In the genomic region with DNA sequence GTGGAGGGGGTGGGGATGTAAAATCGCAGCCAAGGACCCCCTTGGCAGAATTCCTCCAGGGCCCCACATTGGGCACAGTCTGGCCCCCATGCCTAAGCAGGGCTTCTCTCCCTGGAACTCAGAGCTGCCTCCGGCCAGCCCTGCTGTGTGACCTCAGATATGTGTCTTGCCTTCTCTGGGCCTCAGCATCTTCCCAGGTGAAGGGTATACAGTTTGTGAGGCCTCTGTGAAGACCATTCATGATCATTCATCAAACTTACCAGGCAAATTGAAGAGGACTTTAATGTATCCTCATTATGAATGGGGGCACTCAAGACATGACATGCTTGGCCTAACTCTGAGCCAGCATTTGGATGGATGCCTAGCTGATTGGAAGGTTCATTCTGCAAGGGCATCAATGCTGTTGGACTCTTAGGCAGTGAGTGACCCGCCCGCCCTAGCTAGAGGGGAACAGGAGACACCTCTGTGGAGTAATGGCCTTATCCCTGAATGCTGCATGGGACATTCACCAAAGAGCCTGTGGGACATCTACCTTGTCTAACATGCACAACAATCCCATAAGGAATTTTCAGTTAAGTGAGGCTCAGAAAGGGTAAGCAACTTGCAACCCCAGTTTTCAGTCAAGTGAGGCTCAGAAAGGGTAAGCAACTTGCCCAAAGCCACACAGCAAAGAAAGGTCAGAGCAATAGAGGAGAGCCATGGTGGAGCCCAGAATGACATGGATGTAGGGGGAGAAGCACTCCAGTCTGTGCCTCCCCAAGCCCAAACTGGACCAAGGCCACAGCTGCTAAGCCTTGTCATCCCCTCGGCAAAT, we compare ENCODE assay signal across 18 cellular contexts. TPM values are rescaled to one million over a fixed set of nuclear protein-coding genes. Genes with fewer than 3 reads are reported as not detected.
DNase-seq lines count a peak whose midpoint lies in the region; ATAC-seq and TF ChIP-seq lines count a peak whose summit lies in the region.
"Had no signal": no experiment of that assay in that cellular context is flagged by ENCODE, and none has a peak within 500 bp of the region (broad histone marks: within the 10 kb centered on the region; RNA-seq: fewer than 3 reads in every experiment).

No MANE protein-coding gene starts in this region.

- DNase-seq in GM23248 (no peak), breast epithelium (ENCODE audit: low spot score in 2 of 2) (no peak), right cardiac atrium (peak in 1 of 3 donors; percentile 57), stomach (no peak), medulla oblongata (ENCODE audit: extremely low spot score) (no peak), Caco-2 (no peak), HPDE6-E6E7 (ENCODE audit: extremely low spot score) (no peak)
- DNase-seq: activated CD4-positive, alpha-beta T cell treated with anti-CD3 and anti-CD28 coated beads for 36 hours; activated CD8-positive, alpha-beta memory T cell treated with anti-CD3 and anti-CD28 coated beads, Interleukin-2, amount 50 U/mL, for 48 hours; activated naive CD4-positive, alpha-beta T cell treated with Interleukin-2 at 50 U/mL for 16 hours; NCI-H446 treated with DMSO at 0.1 percent for 48 hours; SIG-M5 had no signal

- peak overlapping the region; percentile 18; the same call in 1 of the 2 replicates for H3K4me3 ChIP-seq in GM23248
- H3K4me3 ChIP-seq in breast epithelium, result peak overlapping the region; percentile 5 to 58 (median 36)
- H3K4me3 ChIP-seq in right cardiac atrium (ENCODE audit: low read length), result peak overlapping the region; percentile 1
- H3K4me3 ChIP-seq in stomach, result no peak overlapping the region
- H3K4me3 ChIP-seq in Caco-2 (ENCODE audit: low read depth, low read length), result no peak overlapping the region
- H3K4me3 ChIP-seq: hepatocyte had no signal

- H3K27me3 ChIP-seq in GM23248 (replicated peaks; ENCODE audit: insufficient read depth), result no peaks in the 10 kb centered on the region
- H3K27me3 ChIP-seq in breast epithelium, result peaks cover 0 to 3% of the 10 kb centered on the region in 2 donors
- H3K27me3 ChIP-seq in right cardiac atrium (ENCODE audit: control insufficient read depth, insufficient read depth), result no peaks in the 10 kb centered on the region
- no peaks in the 10 kb centered on the region for H3K27me3 ChIP-seq in stomach
- peaks cover 2% of the 10 kb centered on the region; the same call in 1 of the 2 replicates for H3K27me3 ChIP-seq in Caco-2 (replicated peaks; ENCODE audit: control insufficient read depth, insufficient read depth, low read length)
- H3K27me3 ChIP-seq: hepatocyte had no signal

- H3K4me3 Mint-ChIP-seq in Caco-2 (ENCODE audit: unreplicated experiment), result no peak overlapping the region
- H3K4me3 Mint-ChIP-seq: activated CD4-positive, alpha-beta T cell treated with anti-CD3 and anti-CD28 coated beads for 36 hours; stimulated activated memory B cell treated with anti-CD40 and anti-IgM and Interleukin-4, amounts not matched to agents 10 μg/mL and 1 μg/mL and 100 μg/mL, for 72 hours; T-helper 2 cell treated with Interferon-gamma antibody and Interleukin-4, amounts not matched to agents 5 μg/mL and 100 μg/mL, for 36 hours had no signal

- no peak overlapping the region for H3K27ac Mint-ChIP-seq in Caco-2 (ENCODE audit: unreplicated experiment)
- H3K27ac Mint-ChIP-seq: activated CD4-positive, alpha-beta T cell treated with anti-CD3 and anti-CD28 coated beads for 36 hours; stimulated activated memory B cell treated with anti-CD40 and anti-IgM and Interleukin-4, amounts not matched to agents 10 μg/mL and 1 μg/mL and 100 μg/mL, for 72 hours; T-helper 2 cell treated with Interferon-gamma antibody and Interleukin-4, amounts not matched to agents 5 μg/mL and 100 μg/mL, for 36 hours had no signal

- BruUV-seq in Caco-2 (replicated peaks; lab: Mats Ljungman, UMichigan), result no TSS peak

- CTCF ChIA-PET in Caco-2 (lab: Charles Lee), result interaction anchor here (1.2 kb wide), 1 partner anchor 106 kb away, joined by 3 read pairs; no protein-coding TSS in a partner anchor

- TF ChIP-seq CTCF in breast epithelium (IDR thresholded peaks at IDR 0.05) (no peak), stomach (IDR thresholded peaks at IDR 0.05) (no peak), Caco-2 (IDR thresholded peaks at IDR 0.05; ENCODE audit: insufficient read depth in 1 of 2, low read depth in 1 of 2, low read length in 1 of 2, severe bottlenecking in 1 of 2, unreplicated experiment in 1 of 2) (no peak)

- no peaks in the 10 kb centered on the region for H3K36me3 ChIP-seq in GM23248 (ENCODE audit: low read depth)
- H3K36me3 ChIP-seq in breast epithelium, result no peaks in the 10 kb centered on the region
- no peaks in the 10 kb centered on the region for H3K36me3 ChIP-seq in stomach
- no peaks in the 10 kb centered on the region for H3K36me3 ChIP-seq in Caco-2 (ENCODE audit: control insufficient read depth, insufficient read depth, low read length)

- TF ChIP-seq EP300 in stomach (IDR thresholded peaks at IDR 0.05), result no peak

- H4K20me1 ChIP-seq in GM23248 (ENCODE audit: insufficient read depth), result no peaks in the 10 kb centered on the region

- peak overlapping the region; percentile 38 for H3K27ac ChIP-seq in GM23248
- peak overlapping the region; percentile 49 to 77 for H3K27ac ChIP-seq in breast epithelium
- peak overlapping the region; percentile 73 for H3K27ac ChIP-seq in right cardiac atrium (ENCODE audit: low read length)
- peak overlapping the region in 4 of 5 donors; percentile 40 to 77 (median 72) for H3K27ac ChIP-seq in stomach
- H3K27ac ChIP-seq: hepatocyte had no signal

- 62 to 63% methylated on average over 5 of the region's 5 CpGs for WGBS in GM23248 (ENCODE audit: low coverage in 1 of 2, low lambda C conversion rate in 2 of 2, missing lambda C conversion rate in 2 of 2), 2 experiments
- 74% methylated on average over 5 of the region's 5 CpGs for WGBS in right cardiac atrium
- 63 to 80% (median 76%) methylated on average over 5 of the region's 5 CpGs for WGBS in stomach, 5 donors

- POLR2A ChIA-PET in Caco-2 (lab: Charles Lee), result no interaction called here

- no peak for ATAC-seq in right cardiac atrium
- ATAC-seq in GM19397 (IDR thresholded peaks at IDR 0.05; ENCODE audit: unreplicated experiment), result no peak
- ATAC-seq: activated CD4-positive, alpha-beta T cell treated with anti-CD3 and anti-CD28 coated beads for 36 hours; stimulated activated memory B cell treated with anti-CD40 and anti-IgM and Interleukin-4, amounts not matched to agents 10 μg/mL and 1 μg/mL and 100 μg/mL, for 72 hours had no signal

- no peaks in the 10 kb centered on the region for H3K4me1 Mint-ChIP-seq in Caco-2 (ENCODE audit: low read depth, unreplicated experiment)
- H3K4me1 Mint-ChIP-seq: activated CD4-positive, alpha-beta T cell treated with anti-CD3 and anti-CD28 coated beads for 36 hours; stimulated activated memory B cell treated with anti-CD40 and anti-IgM and Interleukin-4, amounts not matched to agents 10 μg/mL and 1 μg/mL and 100 μg/mL, for 72 hours had no signal

- H3K9ac ChIP-seq in GM23248, result peak overlapping the region; percentile 48

- TF ChIP-seq POLR2A in breast epithelium (IDR thresholded peaks at IDR 0.05), result no peak
- TF ChIP-seq POLR2A in stomach (IDR thresholded peaks at IDR 0.05), result no peak

- peak overlapping the region; percentile 74 for H3K4me2 ChIP-seq in GM23248 (ENCODE audit: unreplicated experiment)
- H3K4me2 ChIP-seq: hepatocyte had no signal

- intact Hi-C loops in breast epithelium (cut with DNase I; ENCODE audit: low total_unique reads), result no loop called here
- intact Hi-C loops in right cardiac atrium (cut with DNase I), result no loop called here
- intact Hi-C loops in stomach (cut with DNase I; ENCODE audit: low total_unique reads), result no loop called here
- intact Hi-C loops in Caco-2 (cut with micrococcal nuclease; ENCODE audit: unreplicated experiment), result no loop called here

- no peaks in the 10 kb centered on the region for H3K9me3 ChIP-seq in GM23248 (ENCODE audit: low read depth)
- H3K9me3 ChIP-seq in breast epithelium, result no peaks in the 10 kb centered on the region
- no peaks in the 10 kb centered on the region for H3K9me3 ChIP-seq in right cardiac atrium (ENCODE audit: control insufficient read depth, low read length)
- H3K9me3 ChIP-seq in stomach, result no peaks in the 10 kb centered on the region
- no peaks in the 10 kb centered on the region for H3K9me3 ChIP-seq in Caco-2

- H3K79me2 ChIP-seq in GM23248 (ENCODE audit: insufficient read depth), result no peaks in the 10 kb centered on the region
- H3K79me2 ChIP-seq: hepatocyte had no signal

- peaks cover 34% of the 10 kb centered on the region for H3F3A ChIP-seq in GM23248 (ENCODE audit: insufficient read depth)

- peak overlapping the region; percentile 50; the same call in 1 of the 2 replicates for H2AFZ ChIP-seq in GM23248
- H2AFZ ChIP-seq: hepatocyte had no signal

- H3K36me3 Mint-ChIP-seq in Caco-2 (ENCODE audit: insufficient read depth, unreplicated experiment), result no peaks in the 10 kb centered on the region
- H3K36me3 Mint-ChIP-seq: stimulated activated memory B cell treated with anti-CD40 and anti-IgM and Interleukin-4, amounts not matched to agents 10 μg/mL and 1 μg/mL and 100 μg/mL, for 72 hours had no signal

- H3K9me3 Mint-ChIP-seq in Caco-2 (ENCODE audit: unreplicated experiment), result no peaks in the 10 kb centered on the region
- H3K9me3 Mint-ChIP-seq: stimulated activated memory B cell treated with anti-CD40 and anti-IgM and Interleukin-4, amounts not matched to agents 10 μg/mL and 1 μg/mL and 100 μg/mL, for 72 hours; T-helper 2 cell treated with Interferon-gamma antibody and Interleukin-4, amounts not matched to agents 5 μg/mL and 100 μg/mL, for 36 hours had no signal

- H3K4me1 ChIP-seq in GM23248 (ENCODE audit: insufficient read depth) (peaks cover 48% of the 10 kb centered on the region), breast epithelium (peaks cover 3 to 34% of the 10 kb centered on the region in 2 donors), right cardiac atrium (ENCODE audit: control insufficient read depth, insufficient read depth, low read length) (peaks cover 17% of the 10 kb centered on the region), stomach (peaks cover 21 to 39% (median 34%) of the 10 kb centered on the region in 4 donors), Caco-2 (no peaks in the 10 kb centered on the region)

- H3K9me2 ChIP-seq in GM23248 (ENCODE audit: insufficient read depth), result no peaks in the 10 kb centered on the region

- peaks cover 2% of the 10 kb centered on the region for H3K27me3 Mint-ChIP-seq in Caco-2 (ENCODE audit: insufficient read depth, unreplicated experiment)
- H3K27me3 Mint-ChIP-seq: activated CD4-positive, alpha-beta T cell treated with anti-CD3 and anti-CD28 coated beads for 36 hours had no signal

- in situ Hi-C loops in GM23248 (cut with MboI), result no loop called here

RNA-seq across cellular contexts. Expression of a gene that starts 0.5 kb away (rescaled TPM):
- 24.5 and 47.3 TPM in 2 replicates for total RNA-seq in GM23248 (2014; rRNA removed; shearing (Covaris generic))
- 20.8 and 23.6 TPM in 2 replicates for polyA plus RNA-seq in GM23248 (2016; fragmentation: Nextera tagmentation; extraction: Ambion mirVana)
- total RNA-seq in breast epithelium, result 1,000 to 10,000 TPM in 1 of 3 donors, 10 to 100 TPM in 2; 16.1 to 1,283 (median 39.0) TPM
- total RNA-seq in right cardiac atrium, result 100 to 1,000 TPM in 1 of 4 donors, 10 to 100 TPM in 3; 85.2 to 292 (median 98.2) TPM
- 102 TPM for polyA plus RNA-seq in right cardiac atrium
- total RNA-seq in stomach, result 100 to 1,000 TPM in 1 of 5 donors, 10 to 100 TPM in 1, not detected in 3; 19.9 to 193 TPM
- 1 to 10 TPM; 2.5 to 8.2 (median 3.4) TPM for polyA plus RNA-seq in stomach
- total RNA-seq in Caco-2 (2022), result not detected in 2 replicates
- total RNA-seq: activated CD4-positive, alpha-beta T cell treated with anti-CD3 and anti-CD28 coated beads for 36 hours; HT-29 had no signal
- polyA plus RNA-seq: keratinocyte had no signal

RNA-seq across cellular contexts. Expression of a gene that starts 30.0 kb away (rescaled TPM):
- total RNA-seq in GM23248 (2014; rRNA removed; shearing (Covaris generic)), result 9.9 and 11.1 TPM in 2 replicates
- polyA plus RNA-seq in GM23248 (2016; fragmentation: Nextera tagmentation; extraction: Ambion mirVana) (5.2 and 5.7 TPM in 2 replicates), right cardiac atrium (0.70 TPM), stomach (1 to 10 TPM in 1 of 3 donors, under 1 TPM in 2; 0.46 to 2.6 (median 0.78) TPM)
- total RNA-seq in breast epithelium (1 to 10 TPM; 5.0 to 7.3 (median 5.6) TPM), right cardiac atrium (1 to 10 TPM in 3 of 4 donors, under 1 TPM in 1; 0.65 to 1.3 (median 1.1) TPM), stomach (1 to 10 TPM in 3 of 5 donors, not detected in 2; 1.5 to 7.7 (median 4.5) TPM), Caco-2 (2022) (2.9 and 3.4 TPM in 2 replicates)
- total RNA-seq: HT-29 had no signal
- polyA plus RNA-seq: keratinocyte had no signal

Comparison
In these comparisons a context has a peak if more than half of its experiments do, and no peak if none do; other contexts are left out.
1. H3K4me3 ChIP-seq: peak in GM23248 (single experiment), breast epithelium (3 of 3) and right cardiac atrium (single experiment); none in stomach (0 of 4) and Caco-2 (single experiment).
2. Peak in every context shown above with its lines, with median percentiles within 50 percentile points of each other: H3K27ac ChIP-seq.